In genomic region chr14:96514694-96515093, GRCh38 we compare ENCODE assay signal across 16 cellular contexts. TPM values are rescaled to one million over a fixed set of nuclear protein-coding genes. Genes with fewer than 3 reads are reported as not detected.
DNase-seq lines count a peak whose midpoint lies in the region; ATAC-seq and TF ChIP-seq lines count a peak whose summit lies in the region.
"Had no signal": no experiment of that assay in that cellular context is flagged by ENCODE, and none has a peak within 500 bp of the region (broad histone marks: within the 10 kb centered on the region; RNA-seq: fewer than 3 reads in every experiment).

No MANE protein-coding gene starts in this region.

- ATAC-seq in GM21390 (IDR thresholded peaks at IDR 0.05; ENCODE audit: unreplicated experiment) (peak; percentile 69), HG03342 (IDR thresholded peaks at IDR 0.05; ENCODE audit: unreplicated experiment) (peak; percentile 46), mucosa of descending colon (no peak)

- peak overlapping the region; percentile 13; the same call in 1 of the 2 replicates for H3K4me3 ChIP-seq in GM12865 (ENCODE audit: low read depth, low read length)
- H3K4me3 ChIP-seq in mucosa of descending colon: no peak overlapping the region
- H3K4me3 ChIP-seq: cardiac muscle cell had no signal

- peaks cover 37% of the 10 kb centered on the region for H3K4me1 Mint-ChIP-seq in dendritic cell treated with granulocyte-macrophage colony-stimulating factor and Interleukin-4, amounts not matched to agents 40 ng/mL and 50 ng/mL, for 4 days (ENCODE audit: low read depth)

- peak overlapping the region; percentile 23 for H3K4me3 Mint-ChIP-seq in dendritic cell treated with granulocyte-macrophage colony-stimulating factor and Interleukin-4, amounts not matched to agents 40 ng/mL and 50 ng/mL, for 4 days
- H3K4me3 Mint-ChIP-seq: activated CD4-positive, alpha-beta memory T cell treated with anti-CD3 and anti-CD28 coated beads for 36 hours; T-helper 2 cell treated with Interferon-gamma antibody and Interleukin-4, amounts not matched to agents 5 μg/mL and 100 μg/mL, for 36 hours had no signal

- no peaks in the 10 kb centered on the region for H3K36me3 ChIP-seq in mucosa of descending colon (ENCODE audit: low read depth)
- H3K36me3 ChIP-seq: cardiac muscle cell had no signal

- no peaks in the 10 kb centered on the region for H3K27me3 Mint-ChIP-seq in dendritic cell treated with granulocyte-macrophage colony-stimulating factor and Interleukin-4, amounts not matched to agents 40 ng/mL and 50 ng/mL, for 4 days
- H3K27me3 Mint-ChIP-seq: activated CD4-positive, alpha-beta memory T cell treated with anti-CD3 and anti-CD28 coated beads for 36 hours had no signal

- peaks cover 25% of the 10 kb centered on the region for H3K4me1 ChIP-seq in mucosa of descending colon (ENCODE audit: low read depth)

- H3K27ac Mint-ChIP-seq in dendritic cell treated with granulocyte-macrophage colony-stimulating factor and Interleukin-4, amounts not matched to agents 40 ng/mL and 50 ng/mL, for 4 days: peak overlapping the region; percentile 58
- H3K27ac Mint-ChIP-seq: activated CD4-positive, alpha-beta memory T cell treated with anti-CD3 and anti-CD28 coated beads for 36 hours; T-helper 2 cell treated with Interferon-gamma antibody and Interleukin-4, amounts not matched to agents 5 μg/mL and 100 μg/mL, for 36 hours had no signal

- H3K9me3 Mint-ChIP-seq in dendritic cell treated with granulocyte-macrophage colony-stimulating factor and Interleukin-4, amounts not matched to agents 40 ng/mL and 50 ng/mL, for 4 days: no peaks in the 10 kb centered on the region
- H3K9me3 Mint-ChIP-seq: activated CD4-positive, alpha-beta memory T cell treated with anti-CD3 and anti-CD28 coated beads for 36 hours; T-helper 2 cell treated with Interferon-gamma antibody and Interleukin-4, amounts not matched to agents 5 μg/mL and 100 μg/mL, for 36 hours had no signal

- DNase-seq in GM12865 (ENCODE audit: low read depth): peak; percentile 43
- DNase-seq in HuH-7.5 (ENCODE audit: low spot score): no peak
- DNase-seq in mucosa of descending colon: no peak
- DNase-seq in NAMALWA (ENCODE audit: low spot score): no peak
- DNase-seq in superior temporal gyrus (ENCODE audit: extremely low spot score): no peak
- DNase-seq: activated CD4-positive, alpha-beta memory T cell treated with anti-CD3 and anti-CD28 coated beads for 36 hours; activated naive CD4-positive, alpha-beta T cell treated with Interleukin-2 at 50 U/mL for 16 hours; GOT3; retina; stimulated activated CD4-positive, alpha-beta T cell treated with anti-CD3 and anti-CD28 coated beads, Interleukin-4, amount 100 ng/mL, for 24 hours; stimulated activated naive CD4-positive, alpha-beta T cell had no signal

- H3K9me3 ChIP-seq in mucosa of descending colon: no peaks in the 10 kb centered on the region

- intact Hi-C loops in dendritic cell treated with granulocyte-macrophage colony-stimulating factor and Interleukin-4, amounts not matched to agents 40 ng/mL and 50 ng/mL, for 4 days (cut with micrococcal nuclease): no loop called here
- intact Hi-C loops in mucosa of descending colon (cut with DNase I, micrococcal nuclease): no loop called here

- no peaks in the 10 kb centered on the region for H3K36me3 Mint-ChIP-seq in dendritic cell treated with granulocyte-macrophage colony-stimulating factor and Interleukin-4, amounts not matched to agents 40 ng/mL and 50 ng/mL, for 4 days (ENCODE audit: low read depth)

- no peak for TF ChIP-seq CTCF in GM12865 (IDR thresholded peaks at IDR 0.05; ENCODE audit: insufficient read depth, low read depth, low read length, missing control alignments)
- TF ChIP-seq CTCF in mucosa of descending colon (IDR thresholded peaks at IDR 0.05): no peak

RNA-seq across cellular contexts. Expression of gene PAPOLA, which starts 12.5 kb away (rescaled TPM):
- total RNA-seq in mucosa of descending colon: 100 to 1,000 TPM; 146 to 214 (median 212) TPM
